14 cellular contexts compared by ENCODE assay signal in genomic region chr2:217868911-217869334, GRCh38.
A peak's percentile ranks its signal among the peaks of the same experiment; 100 is the strongest.
DNase-seq lines count a peak whose midpoint lies in the region; ATAC-seq and TF ChIP-seq lines count a peak whose summit lies in the region.
"Had no signal": no experiment of that assay in that cellular context is flagged by ENCODE, and none has a peak within 500 bp of the region (broad histone marks: within the 10 kb centered on the region; RNA-seq: fewer than 3 reads in every experiment).

No MANE protein-coding gene starts in this region.

- H3K36me3 ChIP-seq in mesodermal cell (ENCODE audit: control insufficient read depth, insufficient read depth, low read length) (peaks cover 21% of the 10 kb centered on the region), tibial artery (peaks cover 97 to 100% (median 99%) of the 10 kb centered on the region in 3 donors), upper lobe of right lung (peaks cover 96% of the 10 kb centered on the region)
- H3K36me3 ChIP-seq: HAP-1 had no signal

- peaks cover 27% of the 10 kb centered on the region for H3K4me1 Mint-ChIP-seq in HFFc6 (ENCODE audit: low read depth)

- H3K27ac Mint-ChIP-seq in HFFc6: peak overlapping the region; percentile 52
- H3K27ac Mint-ChIP-seq: activated naive CD8-positive, alpha-beta T cell treated with anti-CD3 and anti-CD28 coated beads, Interleukin-2, amount 50 U/mL, for 24 hours; WTC11 had no signal

- H3K4me1 ChIP-seq in mesodermal cell (ENCODE audit: control insufficient read depth, insufficient read depth, low read length, poor library complexity, severe bottlenecking) (peaks cover 20% of the 10 kb centered on the region), tibial artery (peaks cover 0 to 85% (median 41%) of the 10 kb centered on the region in 4 donors), upper lobe of right lung (no peaks in the 10 kb centered on the region)
- H3K4me1 ChIP-seq: HAP-1 had no signal

- H3K27me3 ChIP-seq in tibial artery (no peaks in the 10 kb centered on the region), upper lobe of right lung (no peaks in the 10 kb centered on the region)

- 77 to 82% methylated on average over 3 of the region's 3 CpGs for WGBS in mesodermal cell (ENCODE audit: insufficient coverage in 2 of 2), 2 experiments

- H3K4me3 ChIP-seq in mesodermal cell (ENCODE audit: extremely low read depth, insufficient read depth, low read length, poor library complexity, severe bottlenecking): no peak overlapping the region
- no peak overlapping the region for H3K4me3 ChIP-seq in tibial artery
- no peak overlapping the region for H3K4me3 ChIP-seq in upper lobe of right lung
- H3K4me3 ChIP-seq: HAP-1 had no signal

- peaks cover 17% of the 10 kb centered on the region for H3K27me3 Mint-ChIP-seq in HFFc6 (ENCODE audit: insufficient read depth)
- H3K27me3 Mint-ChIP-seq: activated naive CD8-positive, alpha-beta T cell treated with anti-CD3 and anti-CD28 coated beads, Interleukin-2, amount 50 U/mL, for 24 hours had no signal

- H3K4me3 Mint-ChIP-seq in HFFc6: no peak overlapping the region
- H3K4me3 Mint-ChIP-seq: activated naive CD8-positive, alpha-beta T cell treated with anti-CD3 and anti-CD28 coated beads, Interleukin-2, amount 50 U/mL, for 24 hours; WTC11 had no signal

- ATAC-seq in upper lobe of right lung (no peak), GM19455 (IDR thresholded peaks at IDR 0.05; ENCODE audit: unreplicated experiment) (no peak), GM18858 (IDR thresholded peaks at IDR 0.05; ENCODE audit: unreplicated experiment) (no peak)
- ATAC-seq: activated naive CD8-positive, alpha-beta T cell treated with anti-CD3 and anti-CD28 coated beads, Interleukin-2, amount 50 U/mL, for 24 hours; WTC11 had no signal

- peak overlapping the region; percentile 63 for H3K27ac ChIP-seq in mesodermal cell (ENCODE audit: low read depth, low read length, severe bottlenecking)
- peak overlapping the region; percentile 55 to 58 for H3K27ac ChIP-seq in tibial artery
- no peak overlapping the region for H3K27ac ChIP-seq in upper lobe of right lung

- no peak for TF ChIP-seq CTCF in HFFc6 (IDR thresholded peaks at IDR 0.05)
- TF ChIP-seq CTCF in tibial artery (IDR thresholded peaks at IDR 0.05): no peak
- no peak for TF ChIP-seq CTCF in upper lobe of right lung (IDR thresholded peaks at IDR 0.05)

- DNase-seq in HFFc6: peak; percentile 51
- peak; percentile 26 for DNase-seq in dermis blood vessel endothelial cell
- DNase-seq in tibial artery: no peak
- no peak for DNase-seq in upper lobe of right lung
- no peak for DNase-seq in HuH-7 (ENCODE audit: low spot score)
- DNase-seq: activated naive CD8-positive, alpha-beta T cell treated with anti-CD3 and anti-CD28 coated beads, Interleukin-2, amount 50 U/mL, for 24 hours; Calu3; head of caudate nucleus; NCI-H187 treated with DMSO at 0.1 percent for 48 hours had no signal

- H3K9me3 ChIP-seq in mesodermal cell (ENCODE audit: control insufficient read depth, low read length) (no peaks in the 10 kb centered on the region), tibial artery (no peaks in the 10 kb centered on the region), upper lobe of right lung (no peaks in the 10 kb centered on the region)
- H3K9me3 ChIP-seq: HAP-1 had no signal

- intact Hi-C loops in tibial artery (cut with DNase I; ENCODE audit: low total_unique reads): no loop called here
- intact Hi-C loops in upper lobe of right lung (cut with DNase I): no loop called here

- no peaks in the 10 kb centered on the region for H3K9me3 Mint-ChIP-seq in HFFc6
- H3K9me3 Mint-ChIP-seq: activated naive CD8-positive, alpha-beta T cell treated with anti-CD3 and anti-CD28 coated beads, Interleukin-2, amount 50 U/mL, for 24 hours; WTC11 had no signal

- H3K36me3 Mint-ChIP-seq in HFFc6 (ENCODE audit: low read depth): peaks cover 42% of the 10 kb centered on the region
- H3K36me3 Mint-ChIP-seq: WTC11 had no signal

Comparison
In these comparisons a context has a peak if more than half of its experiments do, and no peak if none do; other contexts are left out.
1. DNase-seq: peak in HFFc6 (single experiment) and dermis blood vessel endothelial cell (single experiment); none in tibial artery (0 of 2), upper lobe of right lung (single experiment) and HuH-7 (single experiment).